8 cellular contexts compared by ENCODE assay signal in genomic region chr12:31736472-31736871, GRCh38. TPM values are rescaled to one million over a fixed set of nuclear protein-coding genes. Genes with fewer than 3 reads are reported as not detected.
DNase-seq lines count a peak whose midpoint lies in the region; ATAC-seq lines count a peak whose summit lies in the region.

No MANE protein-coding gene starts in this region.

- in situ Hi-C loops in KBM-7 (cut with MboI; ENCODE audit: low pct_unique_long_range_greater_than_20kb, low sequenced_read_pairs), result no loop called here

- intact Hi-C loops in cardiac septum (cut with DNase I), result loop anchor here (10.0 kb wide), 1 partner anchor 368 kb away; the partner anchor contains the start of gene BICD1

- ATAC-seq in HG03095 (IDR thresholded peaks at IDR 0.05; ENCODE audit: unreplicated experiment), result no peak

- DNase-seq in CD1c-positive myeloid dendritic cell (ENCODE audit: extremely low spot score) (peak; percentile 51), KBM-7 (peak; percentile 60), kidney glomerular epithelial cell (lab: John Stamatoyannopoulos, UW) (peak; percentile 84), cardiac septum (ENCODE audit: low spot score) (no peak), NCI-H2029 treated with DMSO at 0.1 percent for 48 hours (lab: John Stamatoyannopoulos, UW) (no peak), SIG-M5 treated with dmso at 0.1 percent for 504 hours (lab: John Stamatoyannopoulos, UW; ENCODE audit: unreplicated experiment) (no peak)
- DNase-seq in activated T-cell treated with anti-CD3 and anti-CD28 coated beads, Interleukin-2, amount 50 U/mL, for 48 hours, result peak; percentile 57 to 67

RNA-seq across cellular contexts. Expression of gene AMN1, which starts 7.7 kb away (rescaled TPM):
- total RNA-seq in cardiac septum, result 9.2 TPM

Comparison
In these comparisons a context has a peak if more than half of its experiments do, and no peak if none do; other contexts are left out.
1. DNase-seq: peak in CD1c-positive myeloid dendritic cell (single experiment), KBM-7 (single experiment), activated T-cell treated with anti-CD3 and anti-CD28 coated beads, Interleukin-2, amount 50 U/mL, for 48 hours (2 of 2) and kidney glomerular epithelial cell (single experiment); none in cardiac septum (single experiment), NCI-H2029 treated with DMSO at 0.1 percent for 48 hours (single experiment) and SIG-M5 treated with dmso at 0.1 percent for 504 hours (single experiment).